8 cellular contexts compared by ENCODE assay signal in genomic region chr20:10536531-10536930, GRCh38.
DNase-seq lines count a peak whose midpoint lies in the region; ATAC-seq, FAIRE-seq and TF ChIP-seq lines count a peak whose summit lies in the region.

No MANE protein-coding gene starts in this region.

- H3K4me1 ChIP-seq in RWPE2 (ENCODE audit: insufficient read depth, poor library complexity, severe bottlenecking) = peaks cover 35% of the 10 kb centered on the region

- no peak overlapping the region for H3K4me3 Mint-ChIP-seq in nephron progenitor cell

- no peaks in the 10 kb centered on the region for H3K9me3 Mint-ChIP-seq in nephron progenitor cell

- H3K9me3 ChIP-seq in AG04450 (ENCODE audit: control insufficient read depth, insufficient read depth, low read length) (no peaks in the 10 kb centered on the region), RWPE2 (ENCODE audit: severe bottlenecking) (no peaks in the 10 kb centered on the region)

- no peak for TF ChIP-seq POLR2A in H54 (IDR thresholded peaks at IDR 0.05; ENCODE audit: low read depth, low read length)

- no peak for FAIRE-seq in H54 (lab: Jason Lieb, UNC)

- no peaks in the 10 kb centered on the region for H3K36me3 Mint-ChIP-seq in nephron progenitor cell (ENCODE audit: low read depth)

- H3K27ac Mint-ChIP-seq in nephron progenitor cell = no peak overlapping the region

- CTCF ChIA-PET in AG04450 (lab: Charles Lee) = interaction anchor here (0.6 to 2.1 kb wide), 10 partner anchors 12 to 1006 kb away, joined by 3 to 9 read pairs (median 4); no protein-coding TSS in a partner anchor

- POLR2A ChIA-PET in AG04450 (lab: Yijun Ruan, JAX) = interaction anchor here (0.6 to 0.7 kb wide), 2 partner anchors 15 to 18 kb away, joined by 3 read pairs; no protein-coding TSS in a partner anchor

- DNase-seq in AG04450 (ENCODE audit: low read depth, low spot score) (no peak), RWPE2 (ENCODE audit: low spot score) (no peak), fibroblast of villous mesenchyme (ENCODE audit: low read depth) (peak; percentile 50), H54 (ENCODE audit: insufficient read length, low spot score) (no peak), ecto neural progenitor cell (ENCODE audit: low spot score) (no peak), nephron progenitor cell (no peak)

- H3K27me3 ChIP-seq in AG04450 (ENCODE audit: control insufficient read depth, insufficient read depth, low read length) (no peaks in the 10 kb centered on the region), RWPE2 (ENCODE audit: insufficient read depth, poor library complexity, severe bottlenecking) (no peaks in the 10 kb centered on the region)

- peaks cover 5% of the 10 kb centered on the region for H3K27me3 Mint-ChIP-seq in nephron progenitor cell (ENCODE audit: low read depth, poor library complexity)

- no peaks in the 10 kb centered on the region for H3K36me3 ChIP-seq in RWPE2 (ENCODE audit: low read depth)

- peaks cover 13% of the 10 kb centered on the region for H3K4me1 Mint-ChIP-seq in nephron progenitor cell

- H3K4me3 ChIP-seq in AG04450 (ENCODE audit: low read depth, low read length) (no peak overlapping the region), RWPE2 (ENCODE audit: severe bottlenecking) (no peak overlapping the region), fibroblast of villous mesenchyme (ENCODE audit: low read depth, low read length) (no peak overlapping the region)

- peak; percentile 55 for TF ChIP-seq CTCF in AG04450 (IDR thresholded peaks at IDR 0.05; ENCODE audit: low read depth, low read length)
- peak; percentile 86 for TF ChIP-seq CTCF in RWPE2 (IDR thresholded peaks at IDR 0.05; ENCODE audit: poor library complexity, severe bottlenecking)
- peak; percentile 48 for TF ChIP-seq CTCF in fibroblast of villous mesenchyme (IDR thresholded peaks at IDR 0.05; ENCODE audit: insufficient read depth, low read depth, low read length)
- no peak for TF ChIP-seq CTCF in nephron progenitor cell (IDR thresholded peaks at IDR 0.05)

- H3K27ac ChIP-seq in AG04450 (ENCODE audit: low read depth, low read length) (no peak overlapping the region), RWPE2 (ENCODE audit: poor library complexity, severe bottlenecking) (no peak overlapping the region)

- ATAC-seq in GM18907 (IDR thresholded peaks at IDR 0.05; ENCODE audit: unreplicated experiment) (peak; percentile 59), RWPE2 (ENCODE audit: low read depth) (peak; percentile 44; the same call in 2 of the 3 replicates), GM19035 (IDR thresholded peaks at IDR 0.05; ENCODE audit: unreplicated experiment) (no peak)
